In the genomic region with DNA sequence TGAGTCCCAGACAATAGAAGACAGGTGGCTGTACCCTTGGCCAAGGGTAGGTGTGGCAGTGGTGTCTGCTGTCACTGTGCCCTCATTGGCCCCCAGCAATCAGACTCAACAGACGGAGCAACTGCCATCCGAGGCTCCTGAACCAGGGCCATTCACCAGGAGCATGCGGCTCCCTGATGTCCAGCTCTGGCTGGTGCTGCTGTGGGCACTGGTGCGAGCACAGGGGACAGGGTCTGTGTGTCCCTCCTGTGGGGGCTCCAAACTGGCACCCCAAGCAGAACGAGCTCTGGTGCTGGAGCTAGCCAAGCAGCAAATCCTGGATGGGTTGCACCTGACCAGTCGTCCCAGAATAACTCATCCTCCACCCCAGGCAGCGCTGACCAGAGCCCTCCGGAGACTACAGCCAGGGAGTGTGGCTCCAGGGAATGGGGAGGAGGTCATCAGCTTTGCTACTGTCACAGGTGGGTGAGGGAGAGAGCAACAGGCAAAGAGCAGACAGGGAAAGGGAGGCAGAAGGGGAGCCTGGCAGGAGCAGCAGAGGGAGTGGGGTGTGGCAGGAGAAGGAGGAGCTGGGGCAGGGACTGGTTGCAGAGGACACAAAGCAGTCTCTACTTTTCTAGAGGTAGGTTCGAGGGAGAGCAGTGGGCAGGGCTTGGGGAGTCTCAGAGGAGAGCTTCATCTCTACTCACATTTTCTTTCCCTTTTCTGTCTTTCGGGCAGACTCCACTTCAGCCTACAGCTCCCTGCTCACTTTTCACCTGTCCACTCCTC, we compare ENCODE assay signal across 10 cellular contexts. TPM values are rescaled to one million over a fixed set of nuclear protein-coding genes. Genes with fewer than 3 reads are reported as not detected.
DNase-seq lines count a peak whose midpoint lies in the region; ATAC-seq, FAIRE-seq and TF ChIP-seq lines count a peak whose summit lies in the region.
"Had no signal": no experiment of that assay in that cellular context is flagged by ENCODE, and none has a peak within 500 bp of the region (broad histone marks: within the 10 kb centered on the region; RNA-seq: fewer than 3 reads in every experiment).

No MANE protein-coding gene starts in this region.

- H3K4me2 ChIP-seq in MM.1S (ENCODE audit: low read depth, low read length) (peak overlapping the region; percentile 93), astrocyte (ENCODE audit: low read length) (peak overlapping the region; percentile 28)

- H3K27ac Mint-ChIP-seq in astrocyte (ENCODE audit: unreplicated experiment) (peak overlapping the region; percentile 98), nephron (peak overlapping the region in 1 of 3 experiments; percentile 7)

- H3K4me3 Mint-ChIP-seq in astrocyte (ENCODE audit: unreplicated experiment) (peak overlapping the region; percentile 86), nephron (peak overlapping the region in 2 of 3 experiments; percentile 39 to 40)

- no peak for ATAC-seq in sciatic nerve

- H4K20me1 ChIP-seq in MM.1S (ENCODE audit: insufficient read depth, low read length) = no peaks in the 10 kb centered on the region
- no peaks in the 10 kb centered on the region for H4K20me1 ChIP-seq in astrocyte (ENCODE audit: insufficient read depth, low read length)

- TF ChIP-seq EP300 in esophagus muscularis mucosa (IDR thresholded peaks at IDR 0.05) = no peak

- TF ChIP-seq CTCF in MM.1S (IDR thresholded peaks at IDR 0.05; ENCODE audit: low read length) (no peak), astrocyte (IDR thresholded peaks at IDR 0.05; ENCODE audit: insufficient read depth, low read depth, low read length) (no peak), nephron (IDR thresholded peaks at IDR 0.05; ENCODE audit: unreplicated experiment in 3 of 3) (no peak), esophagus muscularis mucosa (IDR thresholded peaks at IDR 0.05) (no peak), esophagus squamous epithelium (IDR thresholded peaks at IDR 0.05) (no peak)

- intact Hi-C loops in esophagus muscularis mucosa (cut with DNase I) (no loop called here), sciatic nerve (cut with DNase I) (no loop called here), esophagus squamous epithelium (cut with DNase I) (loop anchor here (10.0 kb wide), 1 partner anchor 151 kb away; no protein-coding TSS in a partner anchor)

- H3K9me2 ChIP-seq in MM.1S (replicated peaks; ENCODE audit: insufficient read depth, low read length) = no peaks in the 10 kb centered on the region

- peaks cover 48% of the 10 kb centered on the region for H3K4me1 Mint-ChIP-seq in astrocyte (ENCODE audit: low read depth, unreplicated experiment)
- H3K4me1 Mint-ChIP-seq in nephron = peaks cover 48% of the 10 kb centered on the region

- no peak overlapping the region for H3K27ac ChIP-seq in MM.1S (ENCODE audit: low read length)
- H3K27ac ChIP-seq in astrocyte (ENCODE audit: low read depth, low read length) = no peak overlapping the region
- H3K27ac ChIP-seq in esophagus muscularis mucosa (replicated peaks in 1 of 4) = no peak overlapping the region
- H3K27ac ChIP-seq in esophagus squamous epithelium = no peak overlapping the region
- H3K27ac ChIP-seq: 22Rv1 had no signal

- peak overlapping the region; percentile 82 for H2AFZ ChIP-seq in MM.1S (ENCODE audit: low read length)
- H2AFZ ChIP-seq in astrocyte (ENCODE audit: low read depth, low read length) = peak overlapping the region; percentile 55

- WGBS in esophagus muscularis mucosa = 46% methylated on average over 8 of the region's 10 CpGs
- WGBS in esophagus squamous epithelium, 2 donors = 7 to 46% methylated on average over 2 to 7 of the region's 10 CpGs

- H3K9me3 Mint-ChIP-seq in astrocyte (ENCODE audit: unreplicated experiment) (peaks cover 2% of the 10 kb centered on the region), nephron (no peaks in the 10 kb centered on the region)

- H3K27me3 Mint-ChIP-seq in astrocyte (ENCODE audit: low read depth, unreplicated experiment) (no peaks in the 10 kb centered on the region), nephron (ENCODE audit: low read depth) (peaks cover 7% of the 10 kb centered on the region)

- no peaks in the 10 kb centered on the region for H3K36me3 Mint-ChIP-seq in astrocyte (ENCODE audit: low read depth, unreplicated experiment)
- H3K36me3 Mint-ChIP-seq in nephron (ENCODE audit: low read depth) = no peaks in the 10 kb centered on the region

- H3K9ac ChIP-seq in MM.1S (ENCODE audit: low read length) (peak overlapping the region; percentile 18; the same call in 1 of the 2 replicates), astrocyte (ENCODE audit: low read length) (no peak overlapping the region)

- H3K9me3 ChIP-seq in MM.1S (replicated peaks; ENCODE audit: insufficient read depth, low read length) = no peaks in the 10 kb centered on the region
- H3K9me3 ChIP-seq in astrocyte (ENCODE audit: insufficient read depth, low read depth, low read length) = no peaks in the 10 kb centered on the region
- no peaks in the 10 kb centered on the region for H3K9me3 ChIP-seq in esophagus muscularis mucosa
- no peaks in the 10 kb centered on the region for H3K9me3 ChIP-seq in esophagus squamous epithelium

- DNase-seq in DMS 273 (lab: John Stamatoyannopoulos, UW; ENCODE audit: unreplicated experiment) (peak; percentile 93), DMS 273 treated with DMSO at 0.1 percent for 48 hours (lab: John Stamatoyannopoulos, UW) (no peak), MM.1S (no peak), astrocyte (ENCODE audit: low read depth) (no peak), esophagus muscularis mucosa (ENCODE audit: extremely low spot score) (no peak), sciatic nerve (ENCODE audit: low spot score) (no peak), esophagus squamous epithelium (lab: John Stamatoyannopoulos, UW) (no peak)

- H3K4me1 ChIP-seq in MM.1S (ENCODE audit: low read length) (peaks cover 16% of the 10 kb centered on the region), astrocyte (ENCODE audit: insufficient read depth, low read length) (peaks cover 27% of the 10 kb centered on the region), esophagus muscularis mucosa (peaks cover 27 to 35% (median 32%) of the 10 kb centered on the region in 4 donors), esophagus squamous epithelium (peaks cover 16 to 39% (median 16%) of the 10 kb centered on the region in 3 donors)

- peaks cover 5% of the 10 kb centered on the region for H3F3A ChIP-seq in MM.1S (ENCODE audit: insufficient read depth, low read length)

- H3K36me3 ChIP-seq in MM.1S (replicated peaks; ENCODE audit: insufficient read depth, low read length) = no peaks in the 10 kb centered on the region
- no peaks in the 10 kb centered on the region for H3K36me3 ChIP-seq in astrocyte (ENCODE audit: insufficient read depth, low read length)
- H3K36me3 ChIP-seq in esophagus muscularis mucosa = no peaks in the 10 kb centered on the region
- no peaks in the 10 kb centered on the region for H3K36me3 ChIP-seq in esophagus squamous epithelium

- H3K79me2 ChIP-seq in MM.1S (ENCODE audit: low read length) (no peaks in the 10 kb centered on the region), astrocyte (ENCODE audit: insufficient read depth, low read length) (no peaks in the 10 kb centered on the region)

- H3K4me3 ChIP-seq in MM.1S (ENCODE audit: low read length) = peak overlapping the region; percentile 62
- H3K4me3 ChIP-seq in astrocyte (ENCODE audit: insufficient read depth, low read depth, low read length) = no peak overlapping the region
- H3K4me3 ChIP-seq in esophagus muscularis mucosa = no peak overlapping the region
- no peak overlapping the region for H3K4me3 ChIP-seq in esophagus squamous epithelium

- FAIRE-seq in astrocyte (lab: Jason Lieb, UNC) = no peak

- no peak for TF ChIP-seq POLR2A in esophagus muscularis mucosa (IDR thresholded peaks at IDR 0.05; ENCODE audit: low read depth)
- TF ChIP-seq POLR2A in esophagus squamous epithelium (IDR thresholded peaks at IDR 0.05) = no peak

- peaks cover 5% of the 10 kb centered on the region; the same call in 1 of the 2 replicates for H3K27me3 ChIP-seq in MM.1S (replicated peaks; ENCODE audit: insufficient read depth, low read length)
- H3K27me3 ChIP-seq in astrocyte (ENCODE audit: insufficient read depth, low read length) = peaks cover 5% of the 10 kb centered on the region
- H3K27me3 ChIP-seq in esophagus muscularis mucosa = peaks cover 0 to 18% (median 0%) of the 10 kb centered on the region in 4 donors
- peaks cover 0 to 42% (median 0%) of the 10 kb centered on the region in 4 donors for H3K27me3 ChIP-seq in esophagus squamous epithelium

RNA-seq across cellular contexts. Expression of a gene that starts 0.5 kb away (rescaled TPM):
- total RNA-seq in astrocyte = 24.6 and 37.5 TPM in 2 replicates
- total RNA-seq in esophagus muscularis mucosa = not detected
- total RNA-seq in sciatic nerve = not detected
- total RNA-seq in esophagus squamous epithelium = not detected
- total RNA-seq: dermis microvascular lymphatic vessel endothelial cell had no signal

RNA-seq across cellular contexts. Expression of a gene that starts 4.0 kb away (rescaled TPM):
- total RNA-seq in astrocyte = 5.8 and 6.8 TPM in 2 replicates
- under 1 TPM in 3 of 4 donors, not detected in 1; 0.17 to 0.98 (median 0.84) TPM for total RNA-seq in esophagus muscularis mucosa
- total RNA-seq in sciatic nerve = 47.7 TPM
- total RNA-seq in esophagus squamous epithelium = under 1 TPM in 2 of 4 donors, not detected in 2; 0.09 to 0.48 TPM

RNA-seq across cellular contexts. Expression of a gene that starts 21.0 kb away (rescaled TPM):
- not detected in 2 replicates for total RNA-seq in astrocyte
- not detected for total RNA-seq in esophagus muscularis mucosa
- not detected for total RNA-seq in sciatic nerve
- not detected for total RNA-seq in esophagus squamous epithelium
- total RNA-seq: dermis microvascular lymphatic vessel endothelial cell had no signal

RNA-seq across cellular contexts. Expression of a gene that starts 24.1 kb away (rescaled TPM):
- 2.5 and 3.1 TPM in 2 replicates for total RNA-seq in astrocyte
- 10 to 100 TPM in 2 of 4 donors, 1 to 10 TPM in 2; 6.0 to 12.9 (median 8.8) TPM for total RNA-seq in esophagus muscularis mucosa
- 30.8 TPM for total RNA-seq in sciatic nerve
- 10 to 100 TPM in 2 of 4 donors, 1 to 10 TPM in 2; 4.5 to 20.4 (median 11.3) TPM for total RNA-seq in esophagus squamous epithelium
- total RNA-seq: dermis microvascular lymphatic vessel endothelial cell had no signal

RNA-seq across cellular contexts. Expression of a gene that starts 24.7 kb away (rescaled TPM):
- total RNA-seq in astrocyte (18.8 and 19.2 TPM in 2 replicates), esophagus muscularis mucosa (10 to 100 TPM; 30.3 to 41.5 (median 35.1) TPM), sciatic nerve (89.6 TPM), esophagus squamous epithelium (10 to 100 TPM; 21.7 to 37.6 (median 29.3) TPM)

Comparison
In these comparisons a context has a peak if more than half of its experiments do, and no peak if none do; other contexts are left out.
1. RNA of a gene that starts 0.5 kb away (total RNA-seq): 24.6 to 37.5 TPM in astrocyte; not detected in esophagus muscularis mucosa, not detected in sciatic nerve (single experiment) and not detected in esophagus squamous epithelium; every median in the first group is over 10 times any median in the second.